Comparison of ENCODE assay signal across 8 cellular contexts in genomic region chr3:185822221-185822956, GRCh38. TPM values are rescaled to one million over a fixed set of nuclear protein-coding genes. Genes with fewer than 3 reads are reported as not detected.
DNase-seq lines count a peak whose midpoint lies in the region; TF ChIP-seq lines count a peak whose summit lies in the region.

No MANE protein-coding gene starts in this region.

- H4K20me1 ChIP-seq in Loucy (ENCODE audit: insufficient read depth, low read length, poor library complexity, severe bottlenecking), result no peaks in the 10 kb centered on the region

- no peaks in the 10 kb centered on the region for H3K9me2 ChIP-seq in Loucy (replicated peaks; ENCODE audit: low read depth, low read length)

- no peak for TF ChIP-seq CTCF in Loucy (conservative IDR thresholded peaks at IDR 0.05; ENCODE audit: low read length)

- no peak overlapping the region for H3K4me2 ChIP-seq in Loucy (ENCODE audit: low read depth, low read length, poor library complexity, severe bottlenecking)

- no peak overlapping the region for H2AFZ ChIP-seq in Loucy (ENCODE audit: low read length)

- H3K9ac ChIP-seq in Loucy (ENCODE audit: low read depth, low read length, poor library complexity, severe bottlenecking) (no peak overlapping the region), mucosa of stomach (ENCODE audit: low read length) (peak overlapping the region; percentile 88)

- no peaks in the 10 kb centered on the region for H3K9me3 ChIP-seq in Loucy (ENCODE audit: insufficient read depth, low read depth, low read length)
- H3K9me3 ChIP-seq in mucosa of stomach (ENCODE audit: control insufficient read depth, low read length), result no peaks in the 10 kb centered on the region

- no peaks in the 10 kb centered on the region for H3K36me3 ChIP-seq in Loucy (ENCODE audit: insufficient read depth, low read length)
- H3K36me3 ChIP-seq in mucosa of stomach (ENCODE audit: control insufficient read depth, insufficient read depth, low read length), result no peaks in the 10 kb centered on the region

- H3K4me3 ChIP-seq in Loucy (ENCODE audit: low read length, poor library complexity, severe bottlenecking) (peak overlapping the region; percentile 64), mucosa of stomach (ENCODE audit: low read length) (peak overlapping the region; percentile 53)

- intact Hi-C loops in posterior vena cava (cut with DNase I), result no loop called here

- H3K4me1 ChIP-seq in Loucy (ENCODE audit: insufficient read depth, low read length, poor library complexity, severe bottlenecking) (peaks cover 10% of the 10 kb centered on the region), mucosa of stomach (ENCODE audit: control insufficient read depth, insufficient read depth, low read length) (peaks cover 7% of the 10 kb centered on the region)

- peak; percentile 34 for DNase-seq in CD1c-positive myeloid dendritic cell (ENCODE audit: extremely low spot score)
- DNase-seq in dedifferentiated amniotic fluid mesenchymal stem cell (ENCODE audit: extremely low spot score), result peak; percentile 55
- DNase-seq in UCSD-AML1 (lab: John Stamatoyannopoulos, UW; ENCODE audit: unreplicated experiment), result no peak
- no peak for DNase-seq in posterior vena cava (ENCODE audit: low spot score)
- DNase-seq in NCI-H1048 (lab: John Stamatoyannopoulos, UW), result no peak
- DNase-seq in NCI-H187 treated with DMSO at 0.1 percent for 48 hours (lab: John Stamatoyannopoulos, UW), result no peak

- H3K79me2 ChIP-seq in Loucy (ENCODE audit: insufficient read depth, low read length), result no peaks in the 10 kb centered on the region

- no peaks in the 10 kb centered on the region for H3F3A ChIP-seq in Loucy (ENCODE audit: low read depth)

- H3K27me3 ChIP-seq in Loucy (ENCODE audit: insufficient read depth, low read length, poor library complexity, severe bottlenecking) (peaks cover 85% of the 10 kb centered on the region), mucosa of stomach (ENCODE audit: control insufficient read depth, insufficient read depth, low read length) (no peaks in the 10 kb centered on the region)

RNA-seq across cellular contexts. Expression of gene IGF2BP2, which starts 2.5 kb away (rescaled TPM):
- total RNA-seq in posterior vena cava, result 1 to 10 TPM; 4.1 to 4.2 TPM

Comparison
In these comparisons a context has a peak if more than half of its experiments do, and no peak if none do; other contexts are left out.
1. DNase-seq: peak in CD1c-positive myeloid dendritic cell (single experiment) and dedifferentiated amniotic fluid mesenchymal stem cell (single experiment); none in UCSD-AML1 (single experiment), posterior vena cava (single experiment), NCI-H1048 (single experiment) and NCI-H187 treated with DMSO at 0.1 percent for 48 hours (single experiment).